In the genomic region with DNA sequence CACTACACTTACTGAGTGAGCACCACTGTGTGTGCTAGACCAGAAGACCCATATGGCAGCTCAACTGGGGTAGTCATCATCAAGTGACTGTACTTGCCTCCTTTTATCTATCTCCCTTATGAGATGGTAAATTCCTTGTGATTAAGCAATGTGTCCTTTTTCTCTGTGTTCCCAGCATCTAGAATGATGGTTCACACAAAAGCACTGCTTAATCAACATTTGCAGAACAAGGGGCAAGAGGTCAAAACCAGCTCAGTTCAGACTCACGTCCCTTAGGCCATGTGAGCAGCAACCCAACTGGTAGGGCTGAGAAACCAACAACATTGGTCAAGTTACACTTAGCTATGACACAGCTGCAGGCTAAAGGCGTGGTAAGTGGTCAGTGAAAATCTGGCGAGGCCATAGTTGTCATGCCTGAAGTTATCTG, we compare ENCODE assay signal across 10 cellular contexts. TPM values are rescaled to one million over a fixed set of nuclear protein-coding genes. Genes with fewer than 3 reads are reported as not detected.
DNase-seq lines count a peak whose midpoint lies in the region.
"Had no signal": no experiment of that assay in that cellular context is flagged by ENCODE, and none has a peak within 500 bp of the region (broad histone marks: within the 10 kb centered on the region; RNA-seq: fewer than 3 reads in every experiment).

No MANE protein-coding gene starts in this region.

- no peak overlapping the region for H2BK15ac ChIP-seq in mesendoderm (replicated peaks; ENCODE audit: low read depth)

- peaks cover 81% of the 10 kb centered on the region for H3K79me2 ChIP-seq in mesendoderm (ENCODE audit: control insufficient read depth, insufficient read depth, low read length)

- no CpG with 5 or more reads among the region's 3 CpGs for WGBS in mesendoderm (ENCODE audit: extremely low coverage, insufficient coverage, low lambda C conversion rate)

- H4K20me1 ChIP-seq in BLaER1 treated with 17β-estradiol and CSF1 and Interleukin-3, amounts not matched to agents 10 nM and 100 nM = peaks cover 24 to 100% (median 74%) of the 10 kb centered on the region in 11 experiments; a peak in 20 of 22 replicates

- H3K9me3 ChIP-seq in BLaER1 treated with 17β-estradiol and CSF1 and Interleukin-3, amounts not matched to agents 10 nM and 100 nM (replicated peaks in 1 of 11) = 0 out of 22 replicates have a peak, but pooled peaks cover 0 to 3% (median 0%) of the 10 kb centered on the region in 11 experiments

- peak overlapping the region; percentile 27 for H3K4ac ChIP-seq in mesendoderm (ENCODE audit: low read depth, low read length)

- no peak overlapping the region for H2BK120ac ChIP-seq in mesendoderm (ENCODE audit: low read depth, low read length)

- H3K27ac ChIP-seq in BLaER1 treated with 17β-estradiol and CSF1 and Interleukin-3, amounts not matched to agents 10 nM and 100 nM = no peak overlapping the region
- H3K27ac ChIP-seq in epithelial cell of prostate (peak overlapping the region; percentile 10), mesendoderm (ENCODE audit: low read depth, low read length) (no peak overlapping the region)

- H3K9ac ChIP-seq in BLaER1 treated with 17β-estradiol and CSF1 and Interleukin-3, amounts not matched to agents 10 nM and 100 nM = no peak overlapping the region
- no peak overlapping the region for H3K9ac ChIP-seq in mesendoderm (ENCODE audit: low read length)

- no peaks in the 10 kb centered on the region for H3K27me3 ChIP-seq in BLaER1 treated with 17β-estradiol and CSF1 and Interleukin-3, amounts not matched to agents 10 nM and 100 nM
- no peaks in the 10 kb centered on the region for H3K27me3 ChIP-seq in mesendoderm (ENCODE audit: insufficient read depth, low read length, poor library complexity)

- H3K23ac ChIP-seq in mesendoderm (ENCODE audit: low read length) = no peak overlapping the region

- H4K8ac ChIP-seq in mesendoderm (ENCODE audit: low read depth, low read length) = no peak overlapping the region

- no peak overlapping the region for H3K18ac ChIP-seq in mesendoderm (ENCODE audit: low read length)

- H2BK5ac ChIP-seq in mesendoderm (ENCODE audit: low read length) = no peak overlapping the region

- H2AK5ac ChIP-seq in mesendoderm (ENCODE audit: low read length) = no peak overlapping the region

- no peak overlapping the region for H4K5ac ChIP-seq in mesendoderm (ENCODE audit: low read length)

- peaks cover 5 to 65% (median 42%) of the 10 kb centered on the region in 11 experiments; a peak in 19 of 22 replicates for H3K36me3 ChIP-seq in BLaER1 treated with 17β-estradiol and CSF1 and Interleukin-3, amounts not matched to agents 10 nM and 100 nM
- H3K36me3 ChIP-seq in mesendoderm (ENCODE audit: control insufficient read depth, insufficient read depth, low read length) = no peaks in the 10 kb centered on the region

- no peak overlapping the region for H3K56ac ChIP-seq in mesendoderm (ENCODE audit: low read length)

- H3K4me3 ChIP-seq in BLaER1 treated with 17β-estradiol and CSF1 and Interleukin-3, amounts not matched to agents 10 nM and 100 nM = no peak overlapping the region
- no peak overlapping the region for H3K4me3 ChIP-seq in mesendoderm (ENCODE audit: low read length)

- DNase-seq in NCI-H226 (peak; percentile 94), epithelial cell of prostate (ENCODE audit: low read depth, low spot score) (no peak), mesendoderm (peak; percentile 78), DMS79 treated with DMSO at 0.1 percent for 48 hours (lab: John Stamatoyannopoulos, UW) (no peak), midbrain (lab: John Stamatoyannopoulos, UW) (no peak), RPMI8226 (no peak)
- DNase-seq in activated CD4-positive, CD25-positive, alpha-beta regulatory T cell (lab: John Stamatoyannopoulos, UW) = no peak
- DNase-seq: COR-L47, NCI-H82 had no signal

- H3K4me2 ChIP-seq in BLaER1 treated with 17β-estradiol and CSF1 and Interleukin-3, amounts not matched to agents 10 nM and 100 nM = peak overlapping the region; percentile 2 to 70 (median 51); a peak in 19 of 22 replicates
- H3K4me2 ChIP-seq in mesendoderm (ENCODE audit: low read length) = no peak overlapping the region

- H3K79me1 ChIP-seq in mesendoderm (ENCODE audit: low read length) = peaks cover 42% of the 10 kb centered on the region

- H3K4me1 ChIP-seq in BLaER1 treated with 17β-estradiol and CSF1 and Interleukin-3, amounts not matched to agents 10 nM and 100 nM = peaks cover 24 to 82% (median 58%) of the 10 kb centered on the region in 10 experiments
- peaks cover 33% of the 10 kb centered on the region for H3K4me1 ChIP-seq in mesendoderm (ENCODE audit: control insufficient read depth, low read depth, low read length)

RNA-seq across cellular contexts. Expression of gene TRAM2, which starts 10.0 kb away (rescaled TPM):
- 39.3 TPM for polyA plus RNA-seq in mesendoderm (2013, experiment 1 of 2)
- polyA plus RNA-seq in mesendoderm (2013, experiment 2 of 2) = 39.0 TPM

Comparison
In these comparisons a context has a peak if more than half of its experiments do, and no peak if none do; other contexts are left out.
1. DNase-seq: peak in NCI-H226 (single experiment) and mesendoderm (single experiment); none in epithelial cell of prostate (single experiment), DMS79 treated with DMSO at 0.1 percent for 48 hours (single experiment), activated CD4-positive, CD25-positive, alpha-beta regulatory T cell (0 of 4), midbrain (single experiment) and RPMI8226 (single experiment).